In genomic region chr11:46112961-46113617, GRCh38 we compare ENCODE assay signal across 8 cellular contexts. TPM values are rescaled to one million over a fixed set of nuclear protein-coding genes. Genes with fewer than 3 reads are reported as not detected.
DNase-seq lines count a peak whose midpoint lies in the region; ATAC-seq and TF ChIP-seq lines count a peak whose summit lies in the region.

No MANE protein-coding gene starts in this region.

- POLR2A ChIA-PET in PC-3 (lab: Charles Lee; ENCODE audit: unreplicated experiment): no interaction called here

- 0 out of 2 replicates have a peak overlapping the region, but pooled peaks have one; percentile 4 for H3K27ac ChIP-seq in HL-60 (replicated peaks)
- no peak overlapping the region for H3K27ac ChIP-seq in PC-3 (ENCODE audit: low read length)

- H3K4me2 ChIP-seq in PC-3 (ENCODE audit: low read length): no peak overlapping the region

- intact Hi-C loops in PC-3 (cut with micrococcal nuclease): no loop called here

- H3F3A ChIP-seq in PC-3 (ENCODE audit: low read length, unreplicated experiment): no peaks in the 10 kb centered on the region

- no peak overlapping the region for H2AFZ ChIP-seq in PC-3 (ENCODE audit: low read length)

- H3K27me3 ChIP-seq in HL-60 (ENCODE audit: insufficient read depth, poor library complexity, severe bottlenecking): no peaks in the 10 kb centered on the region
- H3K27me3 ChIP-seq in PC-3 (ENCODE audit: low read length): no peaks in the 10 kb centered on the region

- H3K4me3 ChIP-seq in HL-60 (replicated peaks; ENCODE audit: insufficient read depth, low read length) (no peak overlapping the region), PC-3 (ENCODE audit: low read length) (no peak overlapping the region), cardiac fibroblast (replicated peaks in 1 of 2; ENCODE audit: low read depth in 2 of 2, low read length in 2 of 2) (no peak overlapping the region)

- CTCF ChIA-PET in PC-3 (lab: Charles Lee): no interaction called here

- H3K79me2 ChIP-seq in PC-3 (ENCODE audit: low read length): peaks cover 24% of the 10 kb centered on the region

- TF ChIP-seq POLR2A in GM18505 (IDR thresholded peaks at IDR 0.05; ENCODE audit: borderline replicate concordance, extremely low read depth, insufficient read depth, insufficient read length): no peak

- no peaks in the 10 kb centered on the region for H3K9me3 ChIP-seq in PC-3 (ENCODE audit: low read length)

- H3K4me1 ChIP-seq in PC-3 (ENCODE audit: insufficient read depth, low read length): no peaks in the 10 kb centered on the region

- H3K36me3 ChIP-seq in PC-3 (ENCODE audit: low read depth, low read length): no peaks in the 10 kb centered on the region; the same call in 1 of the 2 replicates

- DNase-seq in CMK (ENCODE audit: low read depth): peak; percentile 50
- DNase-seq in HL-60 (ENCODE audit: low read depth in 1 of 2, low spot score in 1 of 2): peak; percentile 69 to 72
- peak; percentile 60 for DNase-seq in PC-3
- DNase-seq in cardiac fibroblast (ENCODE audit: low read depth in 2 of 2): peak; percentile 73 to 76
- DNase-seq in medulla oblongata (ENCODE audit: extremely low spot score): peak; percentile 79

- BruUV-seq in PC-3 (replicated peaks; lab: Mats Ljungman, UMichigan): no TSS peak

- H4K20me1 ChIP-seq in PC-3 (ENCODE audit: low read length): no peaks in the 10 kb centered on the region

- no peak overlapping the region for H3K9ac ChIP-seq in PC-3 (ENCODE audit: low read length)

- ATAC-seq in GM18867 (IDR thresholded peaks at IDR 0.05; ENCODE audit: unreplicated experiment): peak; percentile 71
- ATAC-seq in PC-3: peak; percentile 71; the same call in 1 of the 2 replicates
- no peak for ATAC-seq in GM21526 (IDR thresholded peaks at IDR 0.05; ENCODE audit: low FRiP score, unreplicated experiment)
- no peak for ATAC-seq in GM18505 (IDR thresholded peaks at IDR 0.05; ENCODE audit: unreplicated experiment)

- TF ChIP-seq CTCF in HL-60 (IDR thresholded peaks at IDR 0.05; ENCODE audit: insufficient read depth, low read length) (no peak), PC-3 (conservative IDR thresholded peaks at IDR 0.05; ENCODE audit: low read depth, low read length) (no peak), cardiac fibroblast (IDR thresholded peaks at IDR 0.05; ENCODE audit: low read depth, low read length) (no peak)

- H3K9me2 ChIP-seq in PC-3 (replicated peaks; ENCODE audit: low read length): no peaks in the 10 kb centered on the region

RNA-seq across cellular contexts. Expression of gene PHF21A, which starts 8.2 kb away (rescaled TPM):
- total RNA-seq in PC-3 (2014; rRNA removed): 6.2 and 8.2 TPM in 2 replicates

Comparison
In these comparisons a context has a peak if more than half of its experiments do, and no peak if none do; other contexts are left out.
1. ATAC-seq: peak in GM18867 (single experiment) and PC-3 (single experiment); none in GM21526 (single experiment) and GM18505 (single experiment).
2. Peak in every context shown above with its lines, with median percentiles within 50 percentile points of each other: DNase-seq.